In genomic region chr19:3683866-3684816, GRCh38 we compare ENCODE assay signal across 1 cellular context.
TF ChIP-seq lines count a peak whose summit lies in the region.

No MANE protein-coding gene starts in this region.

TF ChIP-seq in IMR-90, 13 proteins besides CTCF, POLR2A, EP300 and RAD21:
- TF ChIP-seq CHD1 (IDR thresholded peaks at IDR 0.05; ENCODE audit: low read depth, low read length) (no peak), USF2 (IDR thresholded peaks at IDR 0.05; ENCODE audit: low read depth, low read length) (no peak), FOS (IDR thresholded peaks at IDR 0.05; ENCODE audit: low read depth, low read length) (no peak), MAZ (IDR thresholded peaks at IDR 0.05; ENCODE audit: borderline replicate concordance, low read depth, low read length) (no peak), CEBPB (IDR thresholded peaks at IDR 0.05; ENCODE audit: low read depth, low read length) (no peak), MXI1 (IDR thresholded peaks at IDR 0.05; ENCODE audit: borderline replicate concordance, low read depth, low read length) (no peak), ELK1 (IDR thresholded peaks at IDR 0.05; ENCODE audit: borderline replicate concordance, low read depth, low read length) (no peak), SMC3 (IDR thresholded peaks at IDR 0.05; ENCODE audit: low read depth, low read length) (no peak), BHLHE40 (IDR thresholded peaks at IDR 0.05; ENCODE audit: low read depth, low read length) (no peak), NFE2L2 (IDR thresholded peaks at IDR 0.05; ENCODE audit: low read depth, low read length) (no peak)
